Comparison of ENCODE assay signal across 17 cellular contexts in the genomic region with DNA sequence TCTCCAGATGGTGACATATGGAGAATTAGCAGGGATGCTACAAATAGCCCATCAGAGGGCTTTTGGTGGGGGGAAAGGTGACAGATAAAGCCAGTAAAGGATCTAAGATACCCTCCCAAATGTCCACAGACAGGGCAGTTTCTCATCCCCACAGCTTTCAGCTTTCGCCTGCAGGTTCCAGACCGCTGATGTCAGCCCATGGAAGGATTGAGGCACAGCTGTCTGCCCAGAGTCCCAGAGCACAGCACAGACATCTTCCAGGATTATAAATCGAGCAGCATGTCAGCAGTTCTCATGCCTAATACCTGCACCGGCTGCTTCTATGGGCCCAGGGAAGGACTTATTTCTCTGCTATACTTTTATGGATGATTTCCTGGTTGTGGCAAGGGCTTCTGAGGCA.
A peak's percentile ranks its signal among the peaks of the same experiment; 100 is the strongest.
DNase-seq lines count a peak whose midpoint lies in the region; ATAC-seq and TF ChIP-seq lines count a peak whose summit lies in the region.
"Had no signal": no experiment of that assay in that cellular context is flagged by ENCODE, and none has a peak within 500 bp of the region (broad histone marks: within the 10 kb centered on the region; RNA-seq: fewer than 3 reads in every experiment).

No MANE protein-coding gene starts in this region.

- ATAC-seq in GM18511 (IDR thresholded peaks at IDR 0.05; ENCODE audit: unreplicated experiment): no peak
- ATAC-seq: Right ventricle myocardium inferior had no signal

- H4K20me1 ChIP-seq in smooth muscle cell (ENCODE audit: low read depth): no peaks in the 10 kb centered on the region

- no peak overlapping the region for H3K9ac ChIP-seq in smooth muscle cell (ENCODE audit: low read depth)

- no peaks in the 10 kb centered on the region for H3K79me2 ChIP-seq in smooth muscle cell (ENCODE audit: low read depth)

- TF ChIP-seq CTCF in smooth muscle cell (IDR thresholded peaks at IDR 0.05; ENCODE audit: borderline replicate concordance, insufficient read depth, poor library complexity, severe bottlenecking): no peak

- H3K27me3 ChIP-seq in smooth muscle cell (ENCODE audit: low read depth): no peaks in the 10 kb centered on the region

- no peak overlapping the region for H3K4me3 ChIP-seq in smooth muscle cell

- no peak overlapping the region for H2AFZ ChIP-seq in smooth muscle cell (ENCODE audit: low read depth)

- H3K4me1 ChIP-seq in smooth muscle cell (ENCODE audit: low read depth): no peaks in the 10 kb centered on the region

- 30% methylated on average over 4 of the region's 4 CpGs for WGBS in smooth muscle cell (ENCODE audit: low lambda C conversion rate)

- H3K36me3 ChIP-seq in smooth muscle cell (ENCODE audit: low read depth): no peaks in the 10 kb centered on the region

- H3F3A ChIP-seq in smooth muscle cell (ENCODE audit: low read depth): peaks cover 4% of the 10 kb centered on the region

- no peaks in the 10 kb centered on the region for H3K9me3 ChIP-seq in smooth muscle cell (replicated peaks; ENCODE audit: low read depth)

- H3K27ac ChIP-seq in smooth muscle cell (ENCODE audit: low read depth): peak overlapping the region; percentile 28
- H3K27ac ChIP-seq: 22Rv1 had no signal

- H3K4me2 ChIP-seq in smooth muscle cell: no peak overlapping the region

- peak; percentile 2 for DNase-seq in NCI-H2227 (lab: John Stamatoyannopoulos, UW; ENCODE audit: unreplicated experiment)
- no peak for DNase-seq in NCI-H2227 treated with DMSO at 0.1 percent for 48 hours (lab: John Stamatoyannopoulos, UW)
- DNase-seq in NCI-H2171 (lab: John Stamatoyannopoulos, UW): peak; percentile 27
- DNase-seq in cerebellar cortex (ENCODE audit: low spot score): peak; percentile 19
- no peak for DNase-seq in smooth muscle cell (lab: John Stamatoyannopoulos, UW; ENCODE audit: unreplicated experiment)
- no peak for DNase-seq in iPS-NIHi7 (ENCODE audit: extremely low spot score)
- no peak for DNase-seq in stimulated activated naive CD4-positive, alpha-beta T cell (lab: John Stamatoyannopoulos, UW)
- DNase-seq: MM.1S; NCI-H1092; NCI-H1436 treated with DMSO at 0.1 percent for 48 hours; NCI-H2081 treated with DMSO at 0.1 percent for 48 hours; NCI-H226; NCI-H69; NK-92 treated with Interleukin-12 subunit alpha and Interleukin-12 subunit beta, amount 100 ng/mL, for 24 hours had no signal

Comparison
In these comparisons a context has a peak if more than half of its experiments do, and no peak if none do; other contexts are left out.
1. DNase-seq: peak in NCI-H2227 (single experiment), NCI-H2171 (single experiment) and cerebellar cortex (single experiment); none in NCI-H2227 treated with DMSO at 0.1 percent for 48 hours (single experiment), smooth muscle cell (single experiment), iPS-NIHi7 (single experiment) and stimulated activated naive CD4-positive, alpha-beta T cell (0 of 6).